In the genomic region with DNA sequence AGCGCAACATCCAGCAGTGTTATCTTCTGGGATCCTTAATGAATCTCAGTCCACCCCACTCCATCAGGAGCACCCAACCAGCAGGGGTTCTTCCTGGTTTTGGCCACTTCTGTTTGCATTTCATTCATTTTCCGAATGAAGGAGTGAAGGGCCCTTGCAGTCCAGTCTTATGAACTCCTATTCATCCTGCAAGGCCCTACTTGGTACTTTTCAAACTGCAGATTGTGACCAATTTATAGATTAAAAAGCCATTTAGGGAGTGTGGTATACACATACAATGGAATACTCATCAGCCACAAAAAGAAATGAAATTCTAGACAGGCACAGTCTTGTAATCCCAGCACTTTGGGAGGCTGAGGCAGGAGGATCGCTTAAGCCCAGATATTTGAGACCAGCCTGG, we compare ENCODE assay signal across 16 cellular contexts. TPM values are rescaled to one million over a fixed set of nuclear protein-coding genes. Genes with fewer than 3 reads are reported as not detected.
"Had no signal": no experiment of that assay in that cellular context is flagged by ENCODE, and none has a peak within 500 bp of the region (broad histone marks: within the 10 kb centered on the region; RNA-seq: fewer than 3 reads in every experiment).

No MANE protein-coding gene starts in this region.

- H3K36me3 ChIP-seq: SJCRH30 had no signal

- DNase-seq: IMR-90, Karpas-422, KG1, MM.1S, NCI-H1092 treated with DMSO at 0.1 percent for 48 hours, NCI-H1436, NCI-H187, NCI-H2029, NCI-H2171 treated with DMSO at 0.1 percent for 48 hours, NCI-H524, NCI-H526 treated with DMSO at 0.1 percent for 48 hours, NCI-H748 treated with DMSO at 0.1 percent for 48 hours, SHP77 treated with DMSO at 0.1 percent for 48 hours, SJCRH30, SW 1271 had no signal

- H3K27ac ChIP-seq: SJCRH30 had no signal

- H3K27me3 ChIP-seq: SJCRH30 had no signal

- H3K9me3 ChIP-seq: SJCRH30 had no signal

- H3K4me3 ChIP-seq: SJCRH30 had no signal

RNA-seq across cellular contexts. Expression of a gene that starts 10.2 kb away (rescaled TPM):
- total RNA-seq: HepG2 had no signal
